19 cellular contexts compared by ENCODE assay signal in the genomic region with DNA sequence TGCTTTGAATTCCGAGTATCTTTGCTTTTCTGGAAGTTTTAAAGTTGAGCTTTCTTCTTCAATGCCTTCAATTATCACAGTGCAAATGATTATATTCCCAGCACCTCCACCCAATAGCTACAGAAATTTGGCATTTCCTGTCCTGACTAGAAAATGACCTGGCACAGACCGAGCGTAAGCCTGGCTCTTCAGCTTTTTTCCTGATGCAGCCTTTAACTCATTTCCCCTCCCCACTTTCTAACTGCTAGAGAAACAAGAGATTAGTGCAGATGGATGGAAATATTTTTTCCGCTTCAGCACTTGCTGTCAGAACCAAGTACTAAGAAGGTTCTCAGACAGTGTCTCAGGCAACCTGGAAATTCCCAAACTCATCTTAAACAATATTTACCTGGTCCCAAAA.
"Had no signal": no experiment of that assay in that cellular context is flagged by ENCODE, and none has a peak within 500 bp of the region (broad histone marks: within the 10 kb centered on the region; RNA-seq: fewer than 3 reads in every experiment).

No MANE protein-coding gene starts in this region.

- H3K27me3 Mint-ChIP-seq: activated CD4-positive, alpha-beta T cell treated with anti-CD3 and anti-CD28 coated beads, Interleukin-2, amount 10 ng/mL, durations not matched to agents 7 days and 5 days; central memory CD8-positive, alpha-beta T cell had no signal

- H3K4me1 ChIP-seq: left lung had no signal

- ATAC-seq: activated CD8-positive, alpha-beta T cell treated with anti-CD3 and anti-CD28 coated beads, Interleukin-2, amount 10 ng/mL, durations not matched to agents 7 days and 5 days; effector memory CD8-positive, alpha-beta T cell; gastrocnemius medialis; left lung; naive thymus-derived CD4-positive, alpha-beta T cell had no signal

- H3K9me3 Mint-ChIP-seq: activated CD4-positive, alpha-beta T cell treated with anti-CD3 and anti-CD28 coated beads, Interleukin-2, amount 10 ng/mL, durations not matched to agents 7 days and 5 days; activated naive CD4-positive, alpha-beta T cell treated with anti-CD3 and anti-CD28 coated beads for 36 hours; activated T-cell treated with anti-CD3 and anti-CD28 coated beads, Interleukin-2, amount 50 U/mL, for 24 hours; activated T-helper 2 cell treated with anti-CD3 and anti-CD28 coated beads, Interferon-gamma antibody, Interleukin-2, Interleukin-4, amounts not matched to agents 10 μg/mL and 5 μg/mL and 100 μg/mL, durations not matched to agents 14 hours and 24 hours and 36 hours; central memory CD8-positive, alpha-beta T cell; dendritic cell treated with granulocyte-macrophage colony-stimulating factor and Interleukin-4, amounts not matched to agents 40 ng/mL and 50 ng/mL, for 4 days; effector memory CD8-positive, alpha-beta T cell; T-helper 1 cell treated with Interleukin-12 subunit alpha and Interleukin-12 subunit beta and Interleukin-4 antibody, amounts not matched to agents 30 μg/mL and 1 μg/mL, for 36 hours had no signal

- H3K27me3 ChIP-seq: brain microvascular endothelial cell, gastrocnemius medialis, left lung, ovary, tibial artery had no signal

- H3K9me3 ChIP-seq: gastrocnemius medialis, left lung, ovary, tibial artery had no signal

- DNase-seq: activated CD4-positive, alpha-beta T cell treated with anti-CD3 and anti-CD28 coated beads, Interleukin-2, amount 10 ng/mL, durations not matched to agents 7 days and 5 days; activated CD8-positive, alpha-beta T cell treated with anti-CD3 and anti-CD28 coated beads, Interleukin-2, amount 10 ng/mL, durations not matched to agents 7 days and 5 days; activated naive CD4-positive, alpha-beta T cell treated with anti-CD3 and anti-CD28 coated beads for 36 hours; activated T-cell treated with anti-CD3 and anti-CD28 coated beads, Interleukin-2, amount 50 U/mL, for 24 hours; brain microvascular endothelial cell; effector memory CD8-positive, alpha-beta T cell; gastrocnemius medialis; head of caudate nucleus; left lung; naive thymus-derived CD4-positive, alpha-beta T cell; ovary; stimulated activated naive CD4-positive, alpha-beta T cell; tibial artery had no signal

- H3K36me3 ChIP-seq: brain microvascular endothelial cell, gastrocnemius medialis, left lung, ovary, tibial artery had no signal

- H3K36me3 Mint-ChIP-seq: memory B cell; naive thymus-derived CD4-positive, alpha-beta T cell had no signal

- H3K4me3 ChIP-seq: gastrocnemius medialis, left lung, ovary, tibial artery had no signal

- H3K4me3 Mint-ChIP-seq: activated CD4-positive, alpha-beta T cell treated with anti-CD3 and anti-CD28 coated beads, Interleukin-2, amount 10 ng/mL, durations not matched to agents 7 days and 5 days; activated CD8-positive, alpha-beta T cell treated with anti-CD3 and anti-CD28 coated beads, Interleukin-2, amount 10 ng/mL, durations not matched to agents 7 days and 5 days; activated naive CD4-positive, alpha-beta T cell treated with anti-CD3 and anti-CD28 coated beads for 36 hours; activated T-cell treated with anti-CD3 and anti-CD28 coated beads, Interleukin-2, amount 50 U/mL, for 24 hours; central memory CD8-positive, alpha-beta T cell; dendritic cell treated with granulocyte-macrophage colony-stimulating factor and Interleukin-4, amounts not matched to agents 40 ng/mL and 50 ng/mL, for 4 days; effector memory CD8-positive, alpha-beta T cell; memory B cell; naive thymus-derived CD4-positive, alpha-beta T cell; T-helper 1 cell treated with Interleukin-12 subunit alpha and Interleukin-12 subunit beta and Interleukin-4 antibody, amounts not matched to agents 30 μg/mL and 1 μg/mL, for 36 hours had no signal

- H3K27ac Mint-ChIP-seq: activated CD4-positive, alpha-beta T cell treated with anti-CD3 and anti-CD28 coated beads, Interleukin-2, amount 10 ng/mL, durations not matched to agents 7 days and 5 days; activated CD8-positive, alpha-beta T cell treated with anti-CD3 and anti-CD28 coated beads, Interleukin-2, amount 10 ng/mL, durations not matched to agents 7 days and 5 days; activated naive CD4-positive, alpha-beta T cell treated with anti-CD3 and anti-CD28 coated beads for 36 hours; activated T-cell treated with anti-CD3 and anti-CD28 coated beads, Interleukin-2, amount 50 U/mL, for 24 hours; activated T-helper 2 cell treated with anti-CD3 and anti-CD28 coated beads, Interferon-gamma antibody, Interleukin-2, Interleukin-4, amounts not matched to agents 10 μg/mL and 5 μg/mL and 100 μg/mL, durations not matched to agents 14 hours and 24 hours and 36 hours; dendritic cell treated with granulocyte-macrophage colony-stimulating factor and Interleukin-4, amounts not matched to agents 40 ng/mL and 50 ng/mL, for 4 days; effector memory CD8-positive, alpha-beta T cell; memory B cell; T-helper 1 cell treated with Interleukin-12 subunit alpha and Interleukin-12 subunit beta and Interleukin-4 antibody, amounts not matched to agents 30 μg/mL and 1 μg/mL, for 36 hours had no signal

- H3K27ac ChIP-seq: brain microvascular endothelial cell, epithelial cell of prostate, gastrocnemius medialis, left lung, ovary, tibial artery had no signal

- H3K4me1 Mint-ChIP-seq: activated CD4-positive, alpha-beta T cell treated with anti-CD3 and anti-CD28 coated beads, Interleukin-2, amount 10 ng/mL, durations not matched to agents 7 days and 5 days; central memory CD8-positive, alpha-beta T cell; memory B cell; naive thymus-derived CD4-positive, alpha-beta T cell had no signal
